20 cellular contexts compared by ENCODE assay signal in genomic region chr1:235858784-235859183, GRCh38.
"Had no signal": no experiment of that assay in that cellular context is flagged by ENCODE, and none has a peak within 500 bp of the region (broad histone marks: within the 10 kb centered on the region; RNA-seq: fewer than 3 reads in every experiment).

No MANE protein-coding gene starts in this region.

- H3K4me1 ChIP-seq: body of pancreas, uterus had no signal

- DNase-seq: activated CD4-positive, alpha-beta T cell treated with anti-CD3 and anti-CD28 coated beads, Interleukin-2, amount 10 ng/mL, durations not matched to agents 7 days and 5 days; activated CD4-positive, CD25-positive, alpha-beta regulatory T cell; activated CD8-positive, alpha-beta T cell treated with anti-CD3 and anti-CD28 coated beads, Interleukin-2, amount 10 ng/mL, durations not matched to agents 7 days and 5 days; activated naive CD4-positive, alpha-beta T cell treated with Interleukin-2 at 50 U/mL for 16 hours; activated naive CD8-positive, alpha-beta T cell treated with anti-CD3 and anti-CD28 coated beads, Interleukin-2, amount 10 ng/mL, durations not matched to agents 7 days and 5 days; activated T-cell treated with anti-CD3 and anti-CD28 coated beads, Interleukin-2, amount 50 U/mL, for 24 hours; body of pancreas; effector memory CD8-positive, alpha-beta T cell; esophagus squamous epithelium; islet precursor cell; midbrain; nephron progenitor cell; occipital lobe; stimulated activated CD4-positive, alpha-beta T cell treated with anti-CD3 and anti-CD28 coated beads, Interleukin-2, amount 100 ng/mL, for 24 hours; stimulated activated naive CD8-positive, alpha-beta T cell treated with anti-CD3 and anti-CD28 coated beads, Interleukin-15, Interleukin-2, amounts not matched to agents 100 U/mL and 50 U/mL, for 24 hours; transverse colon; uterus had no signal

- H3K27me3 ChIP-seq: body of pancreas, esophagus squamous epithelium, hepatocyte, transverse colon, uterus had no signal

- ATAC-seq: activated CD8-positive, alpha-beta T cell treated with anti-CD3 and anti-CD28 coated beads, Interleukin-2, amount 10 ng/mL, durations not matched to agents 7 days and 5 days; body of pancreas; effector memory CD8-positive, alpha-beta T cell; left lobe of liver; stimulated activated naive CD8-positive, alpha-beta T cell treated with anti-CD3 and anti-CD28 coated beads, Interleukin-15, Interleukin-2, amounts not matched to agents 100 U/mL and 50 U/mL, for 24 hours had no signal

- H3K36me3 ChIP-seq: esophagus squamous epithelium, transverse colon, uterus had no signal

- H2AFZ ChIP-seq: hepatocyte had no signal

- H3K4me3 ChIP-seq: body of pancreas, esophagus squamous epithelium, hepatocyte, lung, transverse colon, uterus had no signal

- H3K4me2 ChIP-seq: hepatocyte had no signal

- H3K9me3 ChIP-seq: body of pancreas, esophagus squamous epithelium, transverse colon, uterus had no signal

- H3K27ac ChIP-seq: body of pancreas, esophagus squamous epithelium, hepatocyte, transverse colon, uterus had no signal
